1 cellular context compared by ENCODE assay signal in genomic region chr14:100330396-100330931, GRCh38.
TF ChIP-seq lines count a peak whose summit lies in the region.

No MANE protein-coding gene starts in this region.

TF ChIP-seq in GM23338, 12 proteins besides CTCF, POLR2A, EP300 and RAD21 (continued from another document):
- no peak for TF ChIP-seq REST (IDR thresholded peaks at IDR 0.05; ENCODE audit: unreplicated experiment)
- no peak for TF ChIP-seq CREB1 (CRISPR knock-in tag; IDR thresholded peaks at IDR 0.05; ENCODE audit: low read depth)
- no peak for TF ChIP-seq EZH2phosphoT487 (IDR thresholded peaks at IDR 0.05; ENCODE audit: unreplicated experiment)
- no peak for TF ChIP-seq EZH2 (IDR thresholded peaks at IDR 0.05; ENCODE audit: low read depth, unreplicated experiment)
TF ChIP-seq in GM23338: peak in this region for 0.
